ENCODE assay signal across 8 cellular contexts in the genomic region with DNA sequence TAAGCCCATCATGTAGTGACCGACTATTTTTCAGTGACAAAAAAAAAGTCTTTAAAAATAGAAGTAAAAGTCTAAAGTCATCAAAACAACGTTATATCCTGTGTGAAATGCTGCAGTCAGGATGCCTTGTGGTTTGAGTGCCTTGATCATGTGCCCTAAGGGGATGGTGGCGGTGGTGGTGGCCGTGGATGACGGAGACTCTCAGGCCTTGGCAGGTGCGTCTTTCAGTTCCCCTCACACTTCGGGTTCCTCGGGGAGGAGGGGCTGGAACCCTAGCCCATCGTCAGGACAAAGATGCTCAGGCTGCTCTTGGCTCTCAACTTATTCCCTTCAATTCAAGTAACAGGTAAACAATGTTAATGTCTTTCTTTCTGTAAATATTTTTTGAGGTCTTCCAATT. TPM values are rescaled to one million over a fixed set of nuclear protein-coding genes. Genes with fewer than 3 reads are reported as not detected.
DNase-seq lines count a peak whose midpoint lies in the region; ATAC-seq, FAIRE-seq and TF ChIP-seq lines count a peak whose summit lies in the region.

CD28 (plus strand) TSS at position 237 of the 400 bp plus-strand sequence; CDS start at position 295, 58 bp downstream.

- H3K4me1 Mint-ChIP-seq in activated CD4-positive, alpha-beta T cell treated with anti-CD3 and anti-CD28 coated beads for 36 hours: peaks cover 44% of the 10 kb centered on the region
- H3K4me1 Mint-ChIP-seq in HFFc6 (ENCODE audit: low read depth): peaks cover 3% of the 10 kb centered on the region

- H3K36me3 Mint-ChIP-seq in activated CD4-positive, alpha-beta T cell treated with anti-CD3 and anti-CD28 coated beads for 36 hours (ENCODE audit: low read depth): peaks cover 48% of the 10 kb centered on the region
- peaks cover 4% of the 10 kb centered on the region; the same call in 1 of the 2 replicates for H3K36me3 Mint-ChIP-seq in HFFc6 (ENCODE audit: low read depth)

- peak; percentile 99 for ATAC-seq in GM18873 (IDR thresholded peaks at IDR 0.05; ENCODE audit: low FRiP score, unreplicated experiment)
- ATAC-seq in HG03066 (IDR thresholded peaks at IDR 0.05; ENCODE audit: low read depth, unreplicated experiment): peak; percentile 100
- ATAC-seq in activated CD4-positive, alpha-beta T cell treated with anti-CD3 and anti-CD28 coated beads for 36 hours: peak; percentile 75

- intact Hi-C loops in activated CD4-positive, alpha-beta T cell treated with anti-CD3 and anti-CD28 coated beads for 36 hours (cut with DNase I, micrococcal nuclease): loop anchor here (1.0 to 5.0 kb wide), 15 partner anchors 24 to 379 kb away; partner anchors contain the start of genes ABI2 (in 1 of the 2), ICOS (in 1 of the 2) and RAPH1 (in 1 of the 2)

- DNase-seq in activated CD4-positive, alpha-beta T cell treated with anti-CD3 and anti-CD28 coated beads for 36 hours: peak; percentile 95
- DNase-seq in germinal center (ENCODE audit: low spot score): peak; percentile 84
- DNase-seq in stimulated activated CD8-positive, alpha-beta memory T cell treated with anti-CD3 and anti-CD28 coated beads, Interleukin-4, amount 100 ng/mL, for 48 hours: peak; percentile 88
- DNase-seq in HFFc6: no peak
- no peak for DNase-seq in NCI-H2081 treated with DMSO at 0.1 percent for 48 hours (lab: John Stamatoyannopoulos, UW)
- no peak for DNase-seq in H54 (ENCODE audit: insufficient read length, low spot score)

- POLR2A ChIA-PET in activated CD4-positive, alpha-beta T cell treated with anti-CD3 and anti-CD28 coated beads for 36 hours (lab: Charles Lee): interaction anchor here (0.5 to 6.1 kb wide), 14 partner anchors 9 to 481 kb away, joined by 3 to 59 read pairs (median 4); no protein-coding TSS in a partner anchor

- TF ChIP-seq POLR2A in H54 (IDR thresholded peaks at IDR 0.05; ENCODE audit: low read depth, low read length): no peak

- H3K27me3 Mint-ChIP-seq in activated CD4-positive, alpha-beta T cell treated with anti-CD3 and anti-CD28 coated beads for 36 hours: no peaks in the 10 kb centered on the region
- peaks cover 9% of the 10 kb centered on the region for H3K27me3 Mint-ChIP-seq in HFFc6 (ENCODE audit: insufficient read depth)

- CTCF ChIA-PET in activated CD4-positive, alpha-beta T cell treated with anti-CD3 and anti-CD28 coated beads for 36 hours (lab: Charles Lee): interaction anchor here (0.7 to 2.9 kb wide), 10 partner anchors 11 to 377 kb away, joined by 3 to 14 read pairs (median 6); no protein-coding TSS in a partner anchor

- no peak for TF ChIP-seq CTCF in HFFc6 (IDR thresholded peaks at IDR 0.05)

- peaks cover 9% of the 10 kb centered on the region for H3K9me3 Mint-ChIP-seq in activated CD4-positive, alpha-beta T cell treated with anti-CD3 and anti-CD28 coated beads for 36 hours (ENCODE audit: low read depth)
- 0 out of 2 replicates have a peak, but pooled peaks cover 4% of the 10 kb centered on the region for H3K9me3 Mint-ChIP-seq in HFFc6

- H3K27ac Mint-ChIP-seq in activated CD4-positive, alpha-beta T cell treated with anti-CD3 and anti-CD28 coated beads for 36 hours: peak within 1 kb of the TSS; percentile 100
- no peak within 1 kb of the TSS for H3K27ac Mint-ChIP-seq in HFFc6

- H3K4me3 Mint-ChIP-seq in activated CD4-positive, alpha-beta T cell treated with anti-CD3 and anti-CD28 coated beads for 36 hours: peak within 1 kb of the TSS; percentile 84
- H3K4me3 Mint-ChIP-seq in HFFc6: no peak within 1 kb of the TSS

- no peak for FAIRE-seq in H54 (lab: Jason Lieb, UNC)

RNA-seq across cellular contexts. Expression of gene CD28, which starts in this region (rescaled TPM):
- total RNA-seq in activated CD4-positive, alpha-beta T cell treated with anti-CD3 and anti-CD28 coated beads for 36 hours: 100 to 1,000 TPM; 175 TPM
- not detected for total RNA-seq in HFFc6 (2021; fragmentation: NEBNext Ultra II Directional; extraction: Animal tissue kit (Norgen Biotek cat#: 25700))

Comparison
In these comparisons a context has a peak if more than half of its experiments do, and no peak if none do; other contexts are left out.
1. RNA of gene CD28 (total RNA-seq): 175 TPM in activated CD4-positive, alpha-beta T cell treated with anti-CD3 and anti-CD28 coated beads for 36 hours; not detected in HFFc6; every median in the first group is over 100 times any median in the second.
2. DNase-seq: peak in activated CD4-positive, alpha-beta T cell treated with anti-CD3 and anti-CD28 coated beads for 36 hours (single experiment), germinal center (single experiment) and stimulated activated CD8-positive, alpha-beta memory T cell treated with anti-CD3 and anti-CD28 coated beads, Interleukin-4, amount 100 ng/mL, for 48 hours (single experiment); none in HFFc6 (single experiment), NCI-H2081 treated with DMSO at 0.1 percent for 48 hours (single experiment) and H54 (single experiment).
3. Peak in every context shown above with its lines, with median percentiles within 50 percentile points of each other: ATAC-seq.